In genomic region chr1:160080381-160081100, GRCh38 we compare ENCODE assay signal across 34 cellular contexts. TPM values are rescaled to one million over a fixed set of nuclear protein-coding genes. Genes with fewer than 3 reads are reported as not detected.
DNase-seq lines count a peak whose midpoint lies in the region; TF ChIP-seq lines count a peak whose summit lies in the region.
"Had no signal": no experiment of that assay in that cellular context is flagged by ENCODE, and none has a peak within 500 bp of the region (broad histone marks: within the 10 kb centered on the region; RNA-seq: fewer than 3 reads in every experiment).

No MANE protein-coding gene starts in this region.

- H3K4me3 ChIP-seq in KMS-11 (IDR thresholded peaks at IDR 0.05; ENCODE audit: insufficient read depth, low read depth, low read length) (no peak overlapping the region), osteoblast (ENCODE audit: insufficient read depth, low read length) (no peak overlapping the region)
- H3K4me3 ChIP-seq: lower lobe of right lung had no signal

- no peaks in the 10 kb centered on the region for H4K20me1 ChIP-seq in KMS-11 (ENCODE audit: insufficient read depth)
- H4K20me1 ChIP-seq in osteoblast (ENCODE audit: insufficient read depth, low read length), result no peaks in the 10 kb centered on the region

- H3K4me2 ChIP-seq in KMS-11 (peak overlapping the region; percentile 2; the same call in 1 of the 2 replicates), osteoblast (ENCODE audit: insufficient read depth, low read length) (peak overlapping the region; percentile 29)

- H3K27ac ChIP-seq in KMS-11 (no peak overlapping the region), angular gyrus (ENCODE audit: low read depth, low read length) (peak overlapping the region; percentile 99), osteoblast (ENCODE audit: low read depth, low read length) (no peak overlapping the region)
- H3K27ac ChIP-seq: 22Rv1, brain microvascular endothelial cell, epithelial cell of prostate, HL-60, lower lobe of right lung, RWPE1 had no signal

- peaks cover 42% of the 10 kb centered on the region; the same call in 1 of the 2 replicates for H3K27me3 ChIP-seq in KMS-11 (ENCODE audit: insufficient read depth, low read depth)
- peaks cover 64% of the 10 kb centered on the region for H3K27me3 ChIP-seq in osteoblast (ENCODE audit: insufficient read depth, low read length)

- peaks cover 23% of the 10 kb centered on the region for H3K4me1 ChIP-seq in KMS-11 (ENCODE audit: low read depth, poor library complexity, severe bottlenecking)
- H3K4me1 ChIP-seq in osteoblast (ENCODE audit: insufficient read depth, low read length), result peaks cover 4% of the 10 kb centered on the region

- TF ChIP-seq CTCF in KMS-11 (conservative IDR thresholded peaks at IDR 0.05; ENCODE audit: low read depth, low read length) (no peak), osteoblast (IDR thresholded peaks at IDR 0.05; ENCODE audit: extremely low read depth, low read depth, low read length) (no peak)

- no peaks in the 10 kb centered on the region for H3K9me3 ChIP-seq in osteoblast (ENCODE audit: low read depth, low read length)
- H3K9me3 ChIP-seq: lower lobe of right lung had no signal

- H2AFZ ChIP-seq in KMS-11 (ENCODE audit: low read depth), result no peak overlapping the region
- no peak overlapping the region for H2AFZ ChIP-seq in osteoblast (ENCODE audit: low read length)

- DNase-seq in DMS53 (lab: John Stamatoyannopoulos, UW) (peak; percentile 70), DMS53 treated with DMSO at 0.1 percent for 48 hours (lab: John Stamatoyannopoulos, UW; ENCODE audit: unreplicated experiment) (no peak), osteoblast (ENCODE audit: insufficient read length, low spot score, missing footprints) (peak; percentile 74), SW 1271 (lab: John Stamatoyannopoulos, UW) (no peak)
- no peak for DNase-seq in stimulated activated CD4-positive, alpha-beta T cell treated with anti-CD3 and anti-CD28 coated beads, Interleukin-4, amount 100 ng/mL, for 24 hours
- no peak for DNase-seq in activated CD4-positive, alpha-beta T cell treated with anti-CD3 and anti-CD28 coated beads, Interleukin-2, amount 50 U/mL, for 1 hour
- DNase-seq: activated CD4-positive, CD25-positive, alpha-beta regulatory T cell treated with anti-CD3 and anti-CD28 coated beads, Interleukin-2, amount 50 U/mL, for 72 hours; activated gamma-delta T cell treated with Interleukin-2 at 50 U/mL for 16 hours; activated T-cell treated with anti-CD3 and anti-CD28 coated beads, Interleukin-2, amount 50 U/mL, for 24 hours; brain microvascular endothelial cell; CD4-positive, CD25-positive, alpha-beta regulatory T cell; effector CD8-positive, alpha-beta T cell; GOT3; Karpas-422; lower lobe of right lung; natural killer cell; NCI-H187; NCI-H226; NCI-H774; small intestine; stimulated activated CD4-positive, alpha-beta T cell treated with anti-CD3 and anti-CD28 coated beads, Interleukin-1b, Interleukin-23, amount 100 ng/mL, for 48 hours; T-helper 17 cell had no signal

- no peaks in the 10 kb centered on the region for H3K36me3 ChIP-seq in KMS-11 (ENCODE audit: insufficient read depth)
- no peaks in the 10 kb centered on the region for H3K36me3 ChIP-seq in osteoblast (ENCODE audit: insufficient read depth, low read length)
- H3K36me3 ChIP-seq: brain microvascular endothelial cell, lower lobe of right lung had no signal

- no peaks in the 10 kb centered on the region for H3K79me2 ChIP-seq in KMS-11 (ENCODE audit: insufficient read depth, low read depth)
- no peaks in the 10 kb centered on the region for H3K79me2 ChIP-seq in osteoblast (ENCODE audit: insufficient read depth, low read length)

- no peak overlapping the region for H3K9ac ChIP-seq in KMS-11

RNA-seq across cellular contexts. Expression of gene KCNJ9, which starts 0.8 kb away (rescaled TPM):
- total RNA-seq in osteoblast, result not detected in 2 replicates
- total RNA-seq: activated CD8-positive, alpha-beta memory T cell treated with anti-CD3 and anti-CD28 coated beads for 36 hours; CD4-positive, CD25-positive, alpha-beta regulatory T cell; Daoy; lower lobe of right lung; mononuclear cell; natural killer cell; omental fat pad; SK-MEL-5; T-helper 17 cell; ureter had no signal

RNA-seq across cellular contexts. Expression of gene KCNJ10, which starts 10.6 kb away (rescaled TPM):
- not detected in 2 replicates for total RNA-seq in osteoblast
- total RNA-seq: activated CD8-positive, alpha-beta memory T cell treated with anti-CD3 and anti-CD28 coated beads for 36 hours; CD4-positive, CD25-positive, alpha-beta regulatory T cell; mononuclear cell; natural killer cell; omental fat pad; T-helper 17 cell; ureter had no signal

RNA-seq across cellular contexts. Expression of gene IGSF8, which starts 17.9 kb away (rescaled TPM):
- 18.0 and 19.9 TPM in 2 replicates for total RNA-seq in osteoblast

RNA-seq across cellular contexts. Expression of gene ATP1A2, which starts 35.0 kb away (rescaled TPM):
- 0.72 and 1.2 TPM in 2 replicates for total RNA-seq in osteoblast
- total RNA-seq: activated CD8-positive, alpha-beta memory T cell treated with anti-CD3 and anti-CD28 coated beads for 36 hours; CD4-positive, CD25-positive, alpha-beta regulatory T cell; Daoy; natural killer cell; SK-MEL-5; T-helper 17 cell had no signal

RNA-seq across cellular contexts. Expression of gene PIGM, which starts 48.8 kb away (rescaled TPM):
- 7.2 and 7.4 TPM in 2 replicates for total RNA-seq in osteoblast

Comparison
In these comparisons a context has a peak if more than half of its experiments do, and no peak if none do; other contexts are left out.
1. DNase-seq: peak in DMS53 (single experiment) and osteoblast (single experiment); none in DMS53 treated with DMSO at 0.1 percent for 48 hours (single experiment), stimulated activated CD4-positive, alpha-beta T cell treated with anti-CD3 and anti-CD28 coated beads, Interleukin-4, amount 100 ng/mL, for 24 hours (single experiment), activated CD4-positive, alpha-beta T cell treated with anti-CD3 and anti-CD28 coated beads, Interleukin-2, amount 50 U/mL, for 1 hour (single experiment) and SW 1271 (0 of 2).